8 cellular contexts compared by ENCODE assay signal in the genomic region with DNA sequence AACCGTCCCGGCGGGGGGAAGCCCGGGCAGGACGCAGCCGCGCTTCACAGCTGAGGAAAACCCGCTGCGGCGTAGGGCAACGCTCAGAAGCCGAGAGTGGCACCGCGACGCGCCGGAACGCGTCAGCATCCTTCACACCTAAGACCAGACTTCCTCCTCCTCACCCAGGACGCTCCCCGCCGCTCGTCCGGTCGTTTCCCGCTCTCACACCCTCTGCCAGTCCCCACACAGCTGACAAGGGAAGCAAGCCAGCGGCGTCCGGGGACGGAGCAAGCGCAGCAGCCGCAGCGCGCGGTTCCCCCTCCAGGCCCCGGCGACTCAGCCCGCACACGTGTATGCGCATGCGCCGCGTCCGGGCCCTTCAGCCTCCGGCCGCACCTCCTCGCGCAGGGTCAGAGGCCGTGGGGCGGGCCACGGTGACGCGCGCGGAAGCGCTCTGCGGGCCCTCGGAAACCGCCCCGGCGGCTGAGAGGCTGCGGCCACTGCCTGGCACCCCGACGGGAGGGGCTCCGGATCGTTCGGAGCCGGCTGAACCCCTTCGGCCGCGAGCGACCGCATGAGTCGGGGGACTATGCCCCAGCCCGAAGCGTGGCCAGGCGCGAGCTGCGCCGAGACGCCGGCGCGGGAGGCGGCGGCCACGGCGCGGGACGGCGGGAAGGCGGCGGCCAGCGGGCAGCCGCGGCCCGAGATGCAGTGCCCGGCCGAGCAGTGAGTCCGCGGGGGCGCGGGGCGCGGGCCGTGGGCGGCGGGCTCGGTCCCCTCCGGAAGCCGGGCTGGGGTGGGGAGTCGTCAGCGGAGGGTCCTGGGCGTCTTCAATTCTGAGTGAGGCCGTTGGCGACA. TPM values are rescaled to one million over a fixed set of nuclear protein-coding genes. Genes with fewer than 3 reads are reported as not detected.
DNase-seq lines count a peak whose midpoint lies in the region; ATAC-seq and TF ChIP-seq lines count a peak whose summit lies in the region.

A gene (plus strand): TSS at position 449 of the 840 bp plus-strand sequence. CDS start 108 bp downstream, at position 557.

- TF ChIP-seq CTCF in WTC11 (IDR thresholded peaks at IDR 0.05) (no peak), cardiac fibroblast (IDR thresholded peaks at IDR 0.05; ENCODE audit: low read depth, low read length) (no peak)

- H3K79me2 ChIP-seq in ACC112 (ENCODE audit: control insufficient read depth, insufficient read depth, low read length, unreplicated experiment) = peaks cover 67% of the 10 kb centered on the region

- CTCF ChIA-PET in WTC11 (lab: Charles Lee) = interaction anchor here (1.0 to 1.2 kb wide), 2 partner anchors 21 to 395 kb away, joined by 3 read pairs; no protein-coding TSS in a partner anchor

- peaks cover 52% of the 10 kb centered on the region for H3K4me1 ChIP-seq in ACC112 (ENCODE audit: control insufficient read depth, insufficient read depth, low read length, unreplicated experiment)

- peak within 1 kb of the TSS; percentile 86 for H3K4me3 Mint-ChIP-seq in WTC11

- peak within 1 kb of the TSS; percentile 75; the same call in 1 of the 2 replicates for H3K27ac Mint-ChIP-seq in WTC11

- peak within 1 kb of the TSS; percentile 80 for H3K27ac ChIP-seq in ACC112 (ENCODE audit: low read depth, low read length)

- POLR2A ChIA-PET in WTC11 (lab: Charles Lee) = interaction anchor here (0.9 kb wide), 1 partner anchor 307 kb away, joined by 5 read pairs; no protein-coding TSS in a partner anchor

- H3K4me1 Mint-ChIP-seq in WTC11 = peaks cover 25% of the 10 kb centered on the region

- peaks cover 42% of the 10 kb centered on the region for H3K27me3 Mint-ChIP-seq in WTC11 (ENCODE audit: low read depth)

- H3K36me3 ChIP-seq in ACC112 (ENCODE audit: insufficient read depth, low read length) = 0 out of 2 replicates have a peak, but pooled peaks cover 6% of the 10 kb centered on the region

- no peaks in the 10 kb centered on the region for H3K27me3 ChIP-seq in ACC112 (ENCODE audit: insufficient read depth, low read length)

- H3K4me3 ChIP-seq in ACC112 (ENCODE audit: low read depth, low read length) = peak within 1 kb of the TSS; percentile 87
- peak within 1 kb of the TSS; percentile 70 to 79 for H3K4me3 ChIP-seq in cardiac fibroblast (replicated peaks in 1 of 2; ENCODE audit: low read depth in 2 of 2, low read length in 2 of 2)

- 0 out of 2 replicates have a peak, but pooled peaks cover 3% of the 10 kb centered on the region for H3K9me3 Mint-ChIP-seq in WTC11

- no peaks in the 10 kb centered on the region for H3K36me3 Mint-ChIP-seq in WTC11

- ATAC-seq in GM18867 (IDR thresholded peaks at IDR 0.05; ENCODE audit: unreplicated experiment) (peak; percentile 68), HG03097 (IDR thresholded peaks at IDR 0.05; ENCODE audit: low FRiP score, unreplicated experiment) (peak; percentile 64), WTC11 (peak; percentile 85)

- DNase-seq in NCI-H2171 treated with DMSO at 0.1 percent for 48 hours (lab: John Stamatoyannopoulos, UW) (peak; percentile 89), WTC11 (ENCODE audit: low spot score) (peak; percentile 77), cardiac fibroblast (ENCODE audit: low read depth in 2 of 2) (peak; percentile 89 to 95), inferior parietal cortex (ENCODE audit: extremely low spot score) (peak; percentile 93)
- DNase-seq in stimulated activated CD4-positive, alpha-beta T cell treated with anti-CD3 and anti-CD28 coated beads, Interleukin-12 subunit alpha, Interleukin-12 subunit beta, amount 100 ng/mL, for 24 hours (ENCODE audit: low read depth in 2 of 2) = peak; percentile 70 to 79

- H2AFZ ChIP-seq in ACC112 (ENCODE audit: low read length, unreplicated experiment) = peak within 1 kb of the TSS; percentile 94

TF ChIP-seq in WTC11, 78 proteins besides CTCF, POLR2A, EP300 and RAD21 (continues in another document):
- TF ChIP-seq NFYB (CRISPR knock-in tag; conservative IDR thresholded peaks at IDR 0.05; ENCODE audit: low read depth) (peak; percentile 34; the same call in 1 of the 2 replicates), NR1H2 (CRISPR knock-in tag; IDR thresholded peaks at IDR 0.05) (peak; percentile 80; the same call in 1 of the 2 replicates), CREB1 (CRISPR knock-in tag; IDR thresholded peaks at IDR 0.05) (peak; percentile 95), ZNF232 (CRISPR knock-in tag; IDR thresholded peaks at IDR 0.05) (peak; percentile 98), ZNF121 (CRISPR knock-in tag; IDR thresholded peaks at IDR 0.05) (no peak), GABPB1 (CRISPR knock-in tag; IDR thresholded peaks at IDR 0.05) (peak; percentile 61), JUN (CRISPR knock-in tag; IDR thresholded peaks at IDR 0.05) (peak; percentile 46; the same call in 1 of the 2 replicates), NFE2L1 (CRISPR knock-in tag; IDR thresholded peaks at IDR 0.05) (peak; percentile 91; the same call in 1 of the 2 replicates), ATF1 (CRISPR knock-in tag; IDR thresholded peaks at IDR 0.05) (no peak), RORB (CRISPR knock-in tag; IDR thresholded peaks at IDR 0.05) (no peak), ZNF263 (CRISPR knock-in tag; IDR thresholded peaks at IDR 0.05; ENCODE audit: low read depth) (no peak; the same call in none of the 2 replicates)
- TF ChIP-seq, protein P1, sequence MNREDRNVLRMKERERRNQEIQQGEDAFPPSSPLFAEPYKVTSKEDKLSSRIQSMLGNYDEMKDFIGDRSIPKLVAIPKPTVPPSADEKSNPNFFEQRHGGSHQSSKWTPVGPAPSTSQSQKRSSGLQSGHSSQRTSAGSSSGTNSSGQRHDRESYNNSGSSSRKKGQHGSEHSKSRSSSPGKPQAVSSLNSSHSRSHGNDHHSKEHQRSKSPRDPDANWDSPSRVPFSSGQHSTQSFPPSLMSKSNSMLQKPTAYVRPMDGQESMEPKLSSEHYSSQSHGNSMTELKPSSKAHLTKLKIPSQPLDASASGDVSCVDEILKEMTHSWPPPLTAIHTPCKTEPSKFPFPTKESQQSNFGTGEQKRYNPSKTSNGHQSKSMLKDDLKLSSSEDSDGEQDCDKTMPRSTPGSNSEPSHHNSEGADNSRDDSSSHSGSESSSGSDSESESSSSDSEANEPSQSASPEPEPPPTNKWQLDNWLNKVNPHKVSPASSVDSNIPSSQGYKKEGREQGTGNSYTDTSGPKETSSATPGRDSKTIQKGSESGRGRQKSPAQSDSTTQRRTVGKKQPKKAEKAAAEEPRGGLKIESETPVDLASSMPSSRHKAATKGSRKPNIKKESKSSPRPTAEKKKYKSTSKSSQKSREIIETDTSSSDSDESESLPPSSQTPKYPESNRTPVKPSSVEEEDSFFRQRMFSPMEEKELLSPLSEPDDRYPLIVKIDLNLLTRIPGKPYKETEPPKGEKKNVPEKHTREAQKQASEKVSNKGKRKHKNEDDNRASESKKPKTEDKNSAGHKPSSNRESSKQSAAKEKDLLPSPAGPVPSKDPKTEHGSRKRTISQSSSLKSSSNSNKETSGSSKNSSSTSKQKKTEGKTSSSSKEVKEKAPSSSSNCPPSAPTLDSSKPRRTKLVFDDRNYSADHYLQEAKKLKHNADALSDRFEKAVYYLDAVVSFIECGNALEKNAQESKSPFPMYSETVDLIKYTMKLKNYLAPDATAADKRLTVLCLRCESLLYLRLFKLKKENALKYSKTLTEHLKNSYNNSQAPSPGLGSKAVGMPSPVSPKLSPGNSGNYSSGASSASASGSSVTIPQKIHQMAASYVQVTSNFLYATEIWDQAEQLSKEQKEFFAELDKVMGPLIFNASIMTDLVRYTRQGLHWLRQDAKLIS (CRISPR knock-in tag; IDR thresholded peaks at IDR 0.05; ENCODE audit: borderline replicate concordance) = 0 out of 2 replicates have a peak, but pooled peaks have one; percentile 79
- TF ChIP-seq, protein P2, sequence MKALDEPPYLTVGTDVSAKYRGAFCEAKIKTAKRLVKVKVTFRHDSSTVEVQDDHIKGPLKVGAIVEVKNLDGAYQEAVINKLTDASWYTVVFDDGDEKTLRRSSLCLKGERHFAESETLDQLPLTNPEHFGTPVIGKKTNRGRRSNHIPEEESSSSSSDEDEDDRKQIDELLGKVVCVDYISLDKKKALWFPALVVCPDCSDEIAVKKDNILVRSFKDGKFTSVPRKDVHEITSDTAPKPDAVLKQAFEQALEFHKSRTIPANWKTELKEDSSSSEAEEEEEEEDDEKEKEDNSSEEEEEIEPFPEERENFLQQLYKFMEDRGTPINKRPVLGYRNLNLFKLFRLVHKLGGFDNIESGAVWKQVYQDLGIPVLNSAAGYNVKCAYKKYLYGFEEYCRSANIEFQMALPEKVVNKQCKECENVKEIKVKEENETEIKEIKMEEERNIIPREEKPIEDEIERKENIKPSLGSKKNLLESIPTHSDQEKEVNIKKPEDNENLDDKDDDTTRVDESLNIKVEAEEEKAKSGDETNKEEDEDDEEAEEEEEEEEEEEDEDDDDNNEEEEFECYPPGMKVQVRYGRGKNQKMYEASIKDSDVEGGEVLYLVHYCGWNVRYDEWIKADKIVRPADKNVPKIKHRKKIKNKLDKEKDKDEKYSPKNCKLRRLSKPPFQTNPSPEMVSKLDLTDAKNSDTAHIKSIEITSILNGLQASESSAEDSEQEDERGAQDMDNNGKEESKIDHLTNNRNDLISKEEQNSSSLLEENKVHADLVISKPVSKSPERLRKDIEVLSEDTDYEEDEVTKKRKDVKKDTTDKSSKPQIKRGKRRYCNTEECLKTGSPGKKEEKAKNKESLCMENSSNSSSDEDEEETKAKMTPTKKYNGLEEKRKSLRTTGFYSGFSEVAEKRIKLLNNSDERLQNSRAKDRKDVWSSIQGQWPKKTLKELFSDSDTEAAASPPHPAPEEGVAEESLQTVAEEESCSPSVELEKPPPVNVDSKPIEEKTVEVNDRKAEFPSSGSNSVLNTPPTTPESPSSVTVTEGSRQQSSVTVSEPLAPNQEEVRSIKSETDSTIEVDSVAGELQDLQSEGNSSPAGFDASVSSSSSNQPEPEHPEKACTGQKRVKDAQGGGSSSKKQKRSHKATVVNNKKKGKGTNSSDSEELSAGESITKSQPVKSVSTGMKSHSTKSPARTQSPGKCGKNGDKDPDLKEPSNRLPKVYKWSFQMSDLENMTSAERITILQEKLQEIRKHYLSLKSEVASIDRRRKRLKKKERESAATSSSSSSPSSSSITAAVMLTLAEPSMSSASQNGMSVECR (CRISPR knock-in tag; IDR thresholded peaks at IDR 0.05; ENCODE audit: borderline replicate concordance) = peak; percentile 98
- TF ChIP-seq, protein P3, sequence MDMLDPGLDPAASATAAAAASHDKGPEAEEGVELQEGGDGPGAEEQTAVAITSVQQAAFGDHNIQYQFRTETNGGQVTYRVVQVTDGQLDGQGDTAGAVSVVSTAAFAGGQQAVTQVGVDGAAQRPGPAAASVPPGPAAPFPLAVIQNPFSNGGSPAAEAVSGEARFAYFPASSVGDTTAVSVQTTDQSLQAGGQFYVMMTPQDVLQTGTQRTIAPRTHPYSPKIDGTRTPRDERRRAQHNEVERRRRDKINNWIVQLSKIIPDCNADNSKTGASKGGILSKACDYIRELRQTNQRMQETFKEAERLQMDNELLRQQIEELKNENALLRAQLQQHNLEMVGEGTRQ (CRISPR knock-in tag; IDR thresholded peaks at IDR 0.05) = peak; percentile 35
- TF ChIP-seq, protein P4, sequence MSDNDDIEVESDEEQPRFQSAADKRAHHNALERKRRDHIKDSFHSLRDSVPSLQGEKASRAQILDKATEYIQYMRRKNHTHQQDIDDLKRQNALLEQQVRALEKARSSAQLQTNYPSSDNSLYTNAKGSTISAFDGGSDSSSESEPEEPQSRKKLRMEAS (CRISPR knock-in tag; IDR thresholded peaks at IDR 0.05) = peak; percentile 97

RNA-seq across cellular contexts. Expression of the gene that starts here (rescaled TPM):
- total RNA-seq in WTC11 (2021) = 23.0 to 25.0 TPM (median 24.1 TPM) in 3 replicates

Comparison
In these comparisons a context has a peak if more than half of its experiments do, and no peak if none do; other contexts are left out.
1. Peak in every context shown above with its lines: DNase-seq, ATAC-seq, H3K4me3 ChIP-seq and H3K27ac ChIP-seq.